Comparison of ENCODE assay signal across 21 cellular contexts in genomic region chr13:41609828-41610227, GRCh38.
A peak's percentile ranks its signal among the peaks of the same experiment; 100 is the strongest.
DNase-seq lines count a peak whose midpoint lies in the region; ATAC-seq and TF ChIP-seq lines count a peak whose summit lies in the region.
"Had no signal": no experiment of that assay in that cellular context is flagged by ENCODE, and none has a peak within 500 bp of the region (broad histone marks: within the 10 kb centered on the region; RNA-seq: fewer than 3 reads in every experiment).

No MANE protein-coding gene starts in this region.

- H3K4me1 ChIP-seq in thyroid gland, result peaks cover 0 to 34% of the 10 kb centered on the region in 2 donors
- H3K4me1 ChIP-seq: BLaER1, parathyroid adenoma had no signal

- 86 to 90% methylated on average over 4 of the region's 4 CpGs for WGBS in thyroid gland, 2 donors

- no peak for TF ChIP-seq POLR2A in thyroid gland (IDR thresholded peaks at IDR 0.05)

- CTCF ChIA-PET in activated CD4-positive, alpha-beta T cell treated with anti-CD3 and anti-CD28 coated beads for 36 hours (lab: Charles Lee), result interaction anchor here (1.5 kb wide), 1 partner anchor 219 kb away, joined by 3 read pairs; no protein-coding TSS in a partner anchor
- CTCF ChIA-PET in MCF 10A (lab: Yijun Ruan, JAX), result interaction anchor here (0.6 to 1.5 kb wide), 2 partner anchors 17 to 59 kb away, joined by 3 read pairs; no protein-coding TSS in a partner anchor

- H3K27ac ChIP-seq in thyroid gland, result peak overlapping the region; percentile 5 to 71 (median 69)
- H3K27ac ChIP-seq: BLaER1 had no signal

- no peaks in the 10 kb centered on the region for H3K4me1 Mint-ChIP-seq in activated CD4-positive, alpha-beta T cell treated with anti-CD3 and anti-CD28 coated beads for 36 hours
- H3K4me1 Mint-ChIP-seq in MCF 10A (ENCODE audit: insufficient read depth, unreplicated experiment), result peaks cover 46% of the 10 kb centered on the region
- peaks cover 43% of the 10 kb centered on the region for H3K4me1 Mint-ChIP-seq in mesothelial cell of epicardium
- H3K4me1 Mint-ChIP-seq: activated naive CD8-positive, alpha-beta T cell treated with anti-CD3 and anti-CD28 coated beads for 36 hours; naive B cell; stimulated activated naive CD8-positive, alpha-beta T cell treated with anti-CD3 and anti-CD28 coated beads, Interleukin-15, amount 100 ng/mL, for 72 hours had no signal

- POLR2A ChIA-PET in activated CD4-positive, alpha-beta T cell treated with anti-CD3 and anti-CD28 coated beads for 36 hours (lab: Charles Lee), result no interaction called here
- POLR2A ChIA-PET in MCF 10A (lab: Yijun Ruan, JAX), result interaction anchor here (1.0 to 1.6 kb wide), 2 partner anchors 13 to 17 kb away, joined by 3 to 8 read pairs; no protein-coding TSS in a partner anchor

- in situ Hi-C loops in G401 (cut with HindIII; ENCODE audit: low sequenced_read_pairs), result no loop called here

- no peaks in the 10 kb centered on the region for H3K9me3 Mint-ChIP-seq in activated CD4-positive, alpha-beta T cell treated with anti-CD3 and anti-CD28 coated beads for 36 hours (ENCODE audit: low read depth)
- H3K9me3 Mint-ChIP-seq in MCF 10A (ENCODE audit: unreplicated experiment), result no peaks in the 10 kb centered on the region
- H3K9me3 Mint-ChIP-seq in mesothelial cell of epicardium, result no peaks in the 10 kb centered on the region
- H3K9me3 Mint-ChIP-seq: activated naive CD8-positive, alpha-beta T cell treated with anti-CD3 and anti-CD28 coated beads for 36 hours; dendritic cell treated with granulocyte-macrophage colony-stimulating factor and Interleukin-4, amounts not matched to agents 40 ng/mL and 50 ng/mL, for 4 days; naive B cell; stimulated activated naive CD8-positive, alpha-beta T cell treated with anti-CD3 and anti-CD28 coated beads, Interleukin-15, amount 100 ng/mL, for 72 hours had no signal

- H3K27ac Mint-ChIP-seq in activated CD4-positive, alpha-beta T cell treated with anti-CD3 and anti-CD28 coated beads for 36 hours, result peak overlapping the region; percentile 23
- peak overlapping the region; percentile 97 for H3K27ac Mint-ChIP-seq in MCF 10A (ENCODE audit: low read depth, unreplicated experiment)
- H3K27ac Mint-ChIP-seq in mesothelial cell of epicardium, result peak overlapping the region; percentile 74
- H3K27ac Mint-ChIP-seq: activated naive CD8-positive, alpha-beta T cell treated with anti-CD3 and anti-CD28 coated beads for 36 hours; dendritic cell treated with granulocyte-macrophage colony-stimulating factor and Interleukin-4, amounts not matched to agents 40 ng/mL and 50 ng/mL, for 4 days; stimulated activated naive CD8-positive, alpha-beta T cell treated with anti-CD3 and anti-CD28 coated beads, Interleukin-15, amount 100 ng/mL, for 72 hours had no signal

- intact Hi-C loops in activated CD4-positive, alpha-beta T cell treated with anti-CD3 and anti-CD28 coated beads for 36 hours (cut with DNase I, micrococcal nuclease), result no loop called here
- intact Hi-C loops in MCF 10A (cut with micrococcal nuclease), result no loop called here
- intact Hi-C loops in thyroid gland (cut with DNase I), result no loop called here

- no peak for ATAC-seq in activated CD4-positive, alpha-beta T cell treated with anti-CD3 and anti-CD28 coated beads for 36 hours
- ATAC-seq in GM18520 (IDR thresholded peaks at IDR 0.05; ENCODE audit: unreplicated experiment), result no peak
- ATAC-seq: stimulated activated naive CD8-positive, alpha-beta T cell treated with anti-CD3 and anti-CD28 coated beads, Interleukin-15, amount 100 ng/mL, for 72 hours had no signal

- H3K27me3 ChIP-seq in thyroid gland, result no peaks in the 10 kb centered on the region
- H3K27me3 ChIP-seq: BLaER1, uterus had no signal

- H3K27me3 Mint-ChIP-seq in activated CD4-positive, alpha-beta T cell treated with anti-CD3 and anti-CD28 coated beads for 36 hours, result no peaks in the 10 kb centered on the region
- H3K27me3 Mint-ChIP-seq in MCF 10A (ENCODE audit: insufficient read depth, unreplicated experiment) (no peaks in the 10 kb centered on the region), mesothelial cell of epicardium (ENCODE audit: low read depth) (no peaks in the 10 kb centered on the region)
- H3K27me3 Mint-ChIP-seq: activated naive CD8-positive, alpha-beta T cell treated with anti-CD3 and anti-CD28 coated beads for 36 hours; dendritic cell treated with granulocyte-macrophage colony-stimulating factor and Interleukin-4, amounts not matched to agents 40 ng/mL and 50 ng/mL, for 4 days; naive B cell; stimulated activated naive CD8-positive, alpha-beta T cell treated with anti-CD3 and anti-CD28 coated beads, Interleukin-15, amount 100 ng/mL, for 72 hours had no signal

- BruUV-seq in MCF 10A (replicated peaks; lab: Mats Ljungman, UMichigan), result TSS peak; percentile 94

- peaks cover 0 to 8% of the 10 kb centered on the region in 2 donors for H3K36me3 ChIP-seq in thyroid gland
- H3K36me3 ChIP-seq: uterus had no signal

- H3K9me3 ChIP-seq in thyroid gland, result no peaks in the 10 kb centered on the region
- H3K9me3 ChIP-seq: BLaER1, uterus had no signal

- H3K36me3 Mint-ChIP-seq in activated CD4-positive, alpha-beta T cell treated with anti-CD3 and anti-CD28 coated beads for 36 hours (ENCODE audit: low read depth), result peaks cover 37% of the 10 kb centered on the region
- H3K36me3 Mint-ChIP-seq in MCF 10A (ENCODE audit: insufficient read depth, unreplicated experiment) (peaks cover 32% of the 10 kb centered on the region), mesothelial cell of epicardium (peaks cover 9% of the 10 kb centered on the region)

- no peak for DNase-seq in activated CD4-positive, alpha-beta T cell treated with anti-CD3 and anti-CD28 coated beads for 36 hours
- no peak for DNase-seq in activated CD4-positive, alpha-beta T cell treated with anti-CD3 and anti-CD28 coated beads for 4 hours
- DNase-seq in MCF 10A (ENCODE audit: unreplicated experiment), result no peak
- no peak for DNase-seq in mesothelial cell of epicardium (ENCODE audit: low spot score in 2 of 2, unreplicated experiment in 2 of 2)
- DNase-seq in thyroid gland, result no peak
- DNase-seq in NCI-H1417 (lab: John Stamatoyannopoulos, UW), result no peak
- DNase-seq in G401 (ENCODE audit: low spot score), result no peak
- DNase-seq: activated naive CD8-positive, alpha-beta T cell treated with anti-CD3 and anti-CD28 coated beads for 36 hours; GDM1; naive B cell; NCI-H1417 treated with DMSO at 0.1 percent for 48 hours; NCI-H774; stimulated activated CD4-positive, alpha-beta T cell treated with anti-CD3 and anti-CD28 coated beads, Interleukin-2, amount 100 ng/mL, for 48 hours; stimulated activated naive CD8-positive, alpha-beta T cell treated with anti-CD3 and anti-CD28 coated beads, Interleukin-15, amount 100 ng/mL, for 72 hours; T1000 had no signal

- no peak overlapping the region for H3K4me3 ChIP-seq in thyroid gland (replicated peaks in 1 of 3)
- H3K4me3 ChIP-seq: BLaER1, skin epidermis, uterus had no signal

- H3K4me3 Mint-ChIP-seq in activated CD4-positive, alpha-beta T cell treated with anti-CD3 and anti-CD28 coated beads for 36 hours, result no peak overlapping the region
- H3K4me3 Mint-ChIP-seq in MCF 10A (ENCODE audit: unreplicated experiment) (peak overlapping the region; percentile 3), mesothelial cell of epicardium (no peak overlapping the region)
- H3K4me3 Mint-ChIP-seq: activated naive CD8-positive, alpha-beta T cell treated with anti-CD3 and anti-CD28 coated beads for 36 hours; dendritic cell treated with granulocyte-macrophage colony-stimulating factor and Interleukin-4, amounts not matched to agents 40 ng/mL and 50 ng/mL, for 4 days; naive B cell; stimulated activated naive CD8-positive, alpha-beta T cell treated with anti-CD3 and anti-CD28 coated beads, Interleukin-15, amount 100 ng/mL, for 72 hours had no signal

- TF ChIP-seq CTCF in MCF 10A (IDR thresholded peaks at IDR 0.05; ENCODE audit: unreplicated experiment), result no peak
- TF ChIP-seq CTCF in mesothelial cell of epicardium (IDR thresholded peaks at IDR 0.05; ENCODE audit: unreplicated experiment), result no peak
- TF ChIP-seq CTCF in thyroid gland (IDR thresholded peaks at IDR 0.05), result no peak

Comparison
In these comparisons a context has a peak if more than half of its experiments do, and no peak if none do; other contexts are left out.
1. H3K27ac Mint-ChIP-seq: peak in every context shown above with its lines; median percentile 97 in MCF 10A; 74 in mesothelial cell of epicardium; 23 in activated CD4-positive, alpha-beta T cell treated with anti-CD3 and anti-CD28 coated beads for 36 hours.